17 cellular contexts compared by ENCODE assay signal in genomic region chr6:137116807-137117206, GRCh38. TPM values are rescaled to one million over a fixed set of nuclear protein-coding genes. Genes with fewer than 3 reads are reported as not detected.
A peak's percentile ranks its signal among the peaks of the same experiment; 100 is the strongest.
DNase-seq lines count a peak whose midpoint lies in the region; ATAC-seq, FAIRE-seq and TF ChIP-seq lines count a peak whose summit lies in the region.
"Had no signal": no experiment of that assay in that cellular context is flagged by ENCODE, and none has a peak within 500 bp of the region (broad histone marks: within the 10 kb centered on the region; RNA-seq: fewer than 3 reads in every experiment).

No MANE protein-coding gene starts in this region.

- no peak overlapping the region for H3K14ac ChIP-seq in H1 (ENCODE audit: insufficient read length)

- H3K4me1 ChIP-seq in H1 (replicated peaks in 1 of 4; ENCODE audit: control insufficient read depth in 3 of 4, insufficient read depth in 4 of 4, low read length in 3 of 4) (no peaks in the 10 kb centered on the region), right lobe of liver (no peaks in the 10 kb centered on the region)
- H3K4me1 ChIP-seq: BLaER1 treated with 17β-estradiol and CSF1 and Interleukin-3, amounts not matched to agents 10 nM and 100 nM had no signal

- H2BK5ac ChIP-seq in H1 (ENCODE audit: low read depth, low read length) = no peak overlapping the region

- H3K4ac ChIP-seq in H1 (replicated peaks; ENCODE audit: insufficient read length, low read depth, low read length) = no peak overlapping the region

- no peak overlapping the region for H3K9ac ChIP-seq in H1 (replicated peaks in 1 of 4; ENCODE audit: extremely low read depth in 1 of 4, low read depth in 3 of 4, low read length in 3 of 4)
- H3K9ac ChIP-seq: BLaER1 treated with 17β-estradiol and CSF1 and Interleukin-3, amounts not matched to agents 10 nM and 100 nM had no signal

- peak overlapping the region; percentile 84; the same call in 1 of the 2 replicates for H2AK5ac ChIP-seq in H1 (ENCODE audit: low read depth, low read length)

- intact Hi-C loops in right lobe of liver (cut with DNase I) = no loop called here

- ATAC-seq in right lobe of liver (peak; percentile 41 to 70 (median 55)), GM21447 (IDR thresholded peaks at IDR 0.05; ENCODE audit: unreplicated experiment) (no peak)
- ATAC-seq: GM23338 had no signal

- H3K79me1 ChIP-seq in H1 (ENCODE audit: low read depth, low read length) = no peaks in the 10 kb centered on the region

- TF ChIP-seq POLR2A in H1 (IDR thresholded peaks at IDR 0.05; ENCODE audit: control extremely low read depth in 1 of 2, low read depth in 2 of 2, low read length in 2 of 2) (no peak), right lobe of liver (IDR thresholded peaks at IDR 0.05) (no peak)

- peaks cover 25% of the 10 kb centered on the region for H3K9me3 Mint-ChIP-seq in T-helper 1 cell treated with Interleukin-12 subunit alpha and Interleukin-12 subunit beta and Interleukin-4 antibody, amounts not matched to agents 30 μg/mL and 1 μg/mL, for 36 hours

- H3K4me3 ChIP-seq in H1 (ENCODE audit: extremely low read depth in 1 of 4, insufficient read depth in 2 of 4, low read depth in 3 of 4, low read length in 4 of 4) (no peak overlapping the region), right lobe of liver (no peak overlapping the region)
- H3K4me3 ChIP-seq: BLaER1 treated with 17β-estradiol and CSF1 and Interleukin-3, amounts not matched to agents 10 nM and 100 nM; GM23338 had no signal

- H3K23ac ChIP-seq in H1 (ENCODE audit: insufficient read length) = peak overlapping the region; percentile 98

- DNase-seq in T-helper 1 cell (no peak), H1 (ENCODE audit: low read depth in 1 of 2, low spot score in 2 of 2) (no peak), right lobe of liver (peak in 2 of 3 donors; percentile 29 to 65), NCI-H748 (lab: John Stamatoyannopoulos, UW; ENCODE audit: unreplicated experiment) (no peak), COLO668 (lab: John Stamatoyannopoulos, UW; ENCODE audit: unreplicated experiment) (no peak)
- DNase-seq: ACHN; Calu3; CD4-positive, CD25-positive, alpha-beta regulatory T cell; DMS 273 treated with DMSO at 0.1 percent for 48 hours; H9 had no signal

- TF ChIP-seq EP300 in H1 (IDR thresholded peaks at IDR 0.05; ENCODE audit: borderline replicate concordance in 1 of 2, low read depth in 2 of 2, low read length in 2 of 2) = no peak

- H3K27me3 ChIP-seq in H1 (replicated peaks in 1 of 4; ENCODE audit: control insufficient read depth in 3 of 4, extremely low read depth in 1 of 4, insufficient read depth in 3 of 4, low read length in 3 of 4) (no peaks in the 10 kb centered on the region), right lobe of liver (no peaks in the 10 kb centered on the region)
- H3K27me3 ChIP-seq: BLaER1 treated with 17β-estradiol and CSF1 and Interleukin-3, amounts not matched to agents 10 nM and 100 nM had no signal

- CTCF ChIA-PET in H1 (lab: Charles Lee; ENCODE audit: partially characterized antibody) = interaction anchor here (0.7 to 1.4 kb wide), 4 partner anchors 16 to 101 kb away, joined by 3 to 4 read pairs (median 3); no protein-coding TSS in a partner anchor

- POLR2A ChIA-PET in H1 (lab: Charles Lee; ENCODE audit: partially characterized antibody) = no interaction called here

- no peak overlapping the region for H2BK120ac ChIP-seq in H1 (replicated peaks; ENCODE audit: low read depth, low read length)

- peaks cover 11% of the 10 kb centered on the region for H3K4me1 Mint-ChIP-seq in T-helper 1 cell treated with Interleukin-12 subunit alpha and Interleukin-12 subunit beta and Interleukin-4 antibody, amounts not matched to agents 30 μg/mL and 1 μg/mL, for 36 hours (ENCODE audit: low read depth)
- H3K4me1 Mint-ChIP-seq: CD4-positive, CD25-positive, alpha-beta regulatory T cell; GM23338 had no signal

- H3K36me3 ChIP-seq in H1 (ENCODE audit: control insufficient read depth in 2 of 4, insufficient read depth in 4 of 4, low read length in 3 of 4) = peaks cover 0 to 4% (median 0%) of the 10 kb centered on the region in 4 experiments; a peak in 1 of 8 replicates
- no peaks in the 10 kb centered on the region for H3K36me3 ChIP-seq in right lobe of liver
- H3K36me3 ChIP-seq: BLaER1 treated with 17β-estradiol and CSF1 and Interleukin-3, amounts not matched to agents 10 nM and 100 nM had no signal

- no peak overlapping the region for H3K4me3 Mint-ChIP-seq in T-helper 1 cell treated with Interleukin-12 subunit alpha and Interleukin-12 subunit beta and Interleukin-4 antibody, amounts not matched to agents 30 μg/mL and 1 μg/mL, for 36 hours
- H3K4me3 Mint-ChIP-seq: CD4-positive, CD25-positive, alpha-beta regulatory T cell; GM23338; H9 had no signal

- H3K23me2 ChIP-seq in H1 (ENCODE audit: low read depth, low read length) = peaks cover 4% of the 10 kb centered on the region; the same call in 1 of the 2 replicates

- no peak overlapping the region for H4K5ac ChIP-seq in H1 (ENCODE audit: insufficient read length, low read depth, low read length)

- H4K91ac ChIP-seq in H1 (replicated peaks; ENCODE audit: insufficient read length, low read length) = peak overlapping the region; percentile 89

- H4K8ac ChIP-seq in H1 (ENCODE audit: extremely low read depth, insufficient read depth, low read length) = no peak overlapping the region

- no peaks in the 10 kb centered on the region for H3K27me3 Mint-ChIP-seq in T-helper 1 cell treated with Interleukin-12 subunit alpha and Interleukin-12 subunit beta and Interleukin-4 antibody, amounts not matched to agents 30 μg/mL and 1 μg/mL, for 36 hours (ENCODE audit: low read depth)

- FAIRE-seq in H1 (lab: Jason Lieb, UNC) = no peak

- H3K36me3 Mint-ChIP-seq in T-helper 1 cell treated with Interleukin-12 subunit alpha and Interleukin-12 subunit beta and Interleukin-4 antibody, amounts not matched to agents 30 μg/mL and 1 μg/mL, for 36 hours (ENCODE audit: low read depth) = peaks cover 14% of the 10 kb centered on the region
- H3K36me3 Mint-ChIP-seq: CD4-positive, CD25-positive, alpha-beta regulatory T cell had no signal

- no peak overlapping the region for H3K18ac ChIP-seq in H1 (ENCODE audit: extremely low read depth, low read length)

- WGBS in H1 (ENCODE audit: extremely low coverage in 1 of 2, insufficient coverage in 1 of 2, insufficient read length in 1 of 2, insufficient replicate concordance in 2 of 2, low coverage in 1 of 2, low lambda C conversion rate in 2 of 2, missing lambda C conversion rate in 1 of 2), 2 experiments = 92 to 100% methylated on average over 1 to 4 of the region's 5 CpGs
- 56% methylated on average over 5 of the region's 5 CpGs for WGBS in right lobe of liver (ENCODE audit: insufficient coverage, low coverage, low lambda C conversion rate, missing lambda C conversion rate)

- H3K56ac ChIP-seq in H1 (replicated peaks; ENCODE audit: insufficient read length, low read depth, low read length) = peak overlapping the region; percentile 97

- TF ChIP-seq CTCF in H1 (IDR thresholded peaks at IDR 0.05; ENCODE audit: control extremely low read depth in 1 of 3, insufficient read depth in 1 of 3, low read depth in 1 of 3, low read length in 3 of 3) (no peak), right lobe of liver (IDR thresholded peaks at IDR 0.05) (no peak)

- H3K27ac ChIP-seq in H1 (ENCODE audit: low read depth, low read length) = no peak overlapping the region
- H3K27ac ChIP-seq in right lobe of liver = no peak overlapping the region
- H3K27ac ChIP-seq: BLaER1 treated with 17β-estradiol and CSF1 and Interleukin-3, amounts not matched to agents 10 nM and 100 nM had no signal

- no peak for TF ChIP-seq RAD21 in H1 (IDR thresholded peaks at IDR 0.05 in 1 of 2, conservative IDR thresholded peaks at IDR 0.05 in 1 of 2; ENCODE audit: low read depth in 2 of 2, low read length in 2 of 2)

- H2BK15ac ChIP-seq in H1 (ENCODE audit: low read length) = peak overlapping the region; percentile 63; the same call in 1 of the 2 replicates

- no peak overlapping the region for H3K4me2 ChIP-seq in H1 (ENCODE audit: insufficient read depth in 1 of 2, low read depth in 2 of 2, low read length in 2 of 2)
- H3K4me2 ChIP-seq: BLaER1 treated with 17β-estradiol and CSF1 and Interleukin-3, amounts not matched to agents 10 nM and 100 nM; GM23338 had no signal

- no peak overlapping the region for H2AFZ ChIP-seq in H1 (ENCODE audit: low read length)
- H2AFZ ChIP-seq: GM23338 had no signal

- H3K9me3 ChIP-seq in H1 (ENCODE audit: insufficient read depth in 2 of 2, low read depth in 1 of 2, low read length in 1 of 2) = peaks cover 16 to 26% of the 10 kb centered on the region in 2 experiments
- no peaks in the 10 kb centered on the region for H3K9me3 ChIP-seq in right lobe of liver

- peak overlapping the region; percentile 53; the same call in 1 of the 2 replicates for H2BK12ac ChIP-seq in H1 (ENCODE audit: low read depth, low read length)

- H4K20me1 ChIP-seq in H1 (replicated peaks in 1 of 2; ENCODE audit: control insufficient read depth in 1 of 2, insufficient read depth in 2 of 2, low read length in 2 of 2) = no peaks in the 10 kb centered on the region
- H4K20me1 ChIP-seq: BLaER1 treated with 17β-estradiol and CSF1 and Interleukin-3, amounts not matched to agents 10 nM and 100 nM had no signal

- no peaks in the 10 kb centered on the region for H3K79me2 ChIP-seq in H1 (ENCODE audit: control insufficient read depth in 1 of 2, insufficient read depth in 2 of 2, low read length in 2 of 2)

- peak overlapping the region; percentile 29; the same call in 1 of the 2 replicates for H2BK20ac ChIP-seq in H1 (ENCODE audit: low read length)

- peak overlapping the region; percentile 5 for H3K27ac Mint-ChIP-seq in T-helper 1 cell treated with Interleukin-12 subunit alpha and Interleukin-12 subunit beta and Interleukin-4 antibody, amounts not matched to agents 30 μg/mL and 1 μg/mL, for 36 hours
- H3K27ac Mint-ChIP-seq: CD4-positive, CD25-positive, alpha-beta regulatory T cell; GM23338; H9 had no signal

TF ChIP-seq in H1, 55 proteins besides CTCF, POLR2A, EP300 and RAD21:
- TF ChIP-seq CHD2 (IDR thresholded peaks at IDR 0.05; ENCODE audit: low read length) = no peak
- no peak for TF ChIP-seq ZNF274 (IDR thresholded peaks at IDR 0.05; ENCODE audit: borderline replicate concordance, extremely low read depth, low read length)
- no peak for TF ChIP-seq BRCA1 (IDR thresholded peaks at IDR 0.05; ENCODE audit: low read depth, low read length)

RNA-seq across cellular contexts. Expression of gene IL22RA2, which starts 56.6 kb away (rescaled TPM):
- not detected in 2 replicates for total RNA-seq in H1 (2021; fragmentation: NEBNext Ultra II Directional; extraction: Animal tissue kit (Norgen Biotek cat#: 25700))
- polyA plus RNA-seq in H1 (2011; rRNA removed) = not detected in 2 replicates
- not detected for polyA plus RNA-seq in H1 (2011; cell fraction: cytosol; rRNA removed)
- polyA plus RNA-seq in H1 (2011; cell fraction: nucleus; rRNA removed) = not detected
- polyA plus RNA-seq in H1 (2012, experiment 1 of 2) = not detected in 4 replicates
- polyA plus RNA-seq in H1 (2012, experiment 2 of 2) = not detected
- polyA plus RNA-seq in H1 (2013, experiment 1 of 2) = 0.02 TPM
- polyA plus RNA-seq in H1 (2013, experiment 2 of 2) = not detected
- polyA minus RNA-seq in H1 (2011; rRNA and poly(A)+ RNA removed) = not detected in 2 replicates
- not detected for polyA minus RNA-seq in H1 (2011; cell fraction: cytosol; rRNA and poly(A)+ RNA removed)
- polyA minus RNA-seq in H1 (2011; cell fraction: nucleus; rRNA and poly(A)+ RNA removed) = not detected
- total RNA-seq in right lobe of liver = not detected
- total RNA-seq: A172; Calu3; CD4-positive, CD25-positive, alpha-beta regulatory T cell; Daoy; GM23338; H9; HT-29 had no signal
- polyA plus RNA-seq: CD4-positive, CD25-positive, alpha-beta regulatory T cell; GM23338 had no signal

Comparison
In these comparisons a context has a peak if more than half of its experiments do, and no peak if none do; other contexts are left out.
1. DNase-seq: peak in right lobe of liver (2 of 3); none in T-helper 1 cell (0 of 5), H1 (0 of 2), NCI-H748 (single experiment) and COLO668 (single experiment).